15 cellular contexts compared by ENCODE assay signal in the genomic region with DNA sequence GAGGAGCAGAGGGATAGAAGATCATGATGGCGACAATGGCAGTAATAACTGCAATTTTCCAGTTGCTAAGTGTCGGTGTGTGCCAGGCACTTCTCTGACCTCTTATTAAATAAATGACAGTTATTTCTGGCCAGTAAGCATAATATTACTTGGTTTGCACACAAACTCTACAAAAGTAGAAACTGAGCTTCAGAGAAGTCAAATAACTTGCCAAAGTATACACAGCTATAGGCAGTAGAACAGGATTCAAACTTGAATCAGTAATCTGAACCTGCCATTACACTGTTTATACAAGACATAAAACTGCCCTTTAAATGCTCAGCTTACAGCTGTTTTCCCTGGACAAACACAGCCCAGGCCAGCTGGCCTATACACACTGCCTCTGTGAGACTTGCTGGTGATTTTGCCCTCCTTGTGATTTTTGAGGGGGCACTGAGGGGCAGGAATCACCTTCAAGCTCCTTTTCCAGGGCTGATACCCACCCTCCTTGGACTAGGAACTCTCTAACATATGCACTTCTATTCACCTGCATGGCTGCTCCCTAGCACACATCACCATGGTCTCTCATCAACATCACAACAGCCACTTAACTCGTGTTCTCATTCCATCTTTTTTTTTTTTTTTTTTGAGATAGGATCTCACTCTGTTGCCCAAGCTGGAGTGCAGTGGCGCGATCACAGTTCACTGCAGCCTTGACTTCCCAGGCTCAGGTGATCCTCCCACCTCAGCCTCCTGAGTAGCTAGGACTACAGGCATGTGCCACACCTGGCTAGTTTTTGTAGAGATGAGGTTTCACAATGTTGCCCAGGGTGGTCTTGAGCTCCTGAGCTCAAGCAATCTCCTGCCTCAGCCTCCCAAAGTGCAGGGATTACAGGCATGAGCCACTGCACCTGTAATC.
DNase-seq lines count a peak whose midpoint lies in the region; ATAC-seq, FAIRE-seq and TF ChIP-seq lines count a peak whose summit lies in the region.
"Had no signal": no experiment of that assay in that cellular context is flagged by ENCODE, and none has a peak within 500 bp of the region (broad histone marks: within the 10 kb centered on the region; RNA-seq: fewer than 3 reads in every experiment).

No MANE protein-coding gene starts in this region.

- TF ChIP-seq EP300 in HepG2 (IDR thresholded peaks at IDR 0.05; ENCODE audit: low read depth in 2 of 2, low read length in 2 of 2) (no peak; a peak in 1 of 4 replicates), HepG2 (CRISPR knock-in tag; IDR thresholded peaks at IDR 0.05; ENCODE audit: borderline replicate concordance) (no peak)

- no TSS peak for BruUV-seq in PC-3 (replicated peaks; lab: Mats Ljungman, UMichigan)
- no TSS peak for BruUV-seq in HepG2 (replicated peaks; lab: Mats Ljungman, UMichigan)

- TF ChIP-seq RAD21 in HepG2 (CRISPR knock-in tag; IDR thresholded peaks at IDR 0.05) = no peak

- H2AFZ ChIP-seq in PC-3 (ENCODE audit: low read length) (no peak overlapping the region), HepG2 (ENCODE audit: low read length) (no peak overlapping the region)

- H3K4me2 ChIP-seq in PC-3 (ENCODE audit: low read length) (no peak overlapping the region), HepG2 (ENCODE audit: low read depth, low read length) (peak overlapping the region; percentile 69)

- ATAC-seq in PC-3 = peak; percentile 100
- peak; percentile 90 for ATAC-seq in HepG2
- ATAC-seq in omental fat pad (ENCODE audit: low FRiP score) = no peak
- no peak for ATAC-seq in GM21528 (IDR thresholded peaks at IDR 0.05; ENCODE audit: low FRiP score, unreplicated experiment)
- ATAC-seq: psoas muscle, upper lobe of right lung had no signal

- H3K4me1 ChIP-seq in PC-3 (ENCODE audit: insufficient read depth, low read length) (peaks cover 11% of the 10 kb centered on the region; the same call in 1 of the 2 replicates), HepG2 (ENCODE audit: insufficient read depth, low read length) (peaks cover 31% of the 10 kb centered on the region)
- H3K4me1 ChIP-seq: psoas muscle, upper lobe of right lung had no signal

- intact Hi-C loops in PC-3 (cut with micrococcal nuclease) (loop anchor here (5.0 kb wide), 1 partner anchor 70 kb away; no protein-coding TSS in a partner anchor), HepG2 (cut with micrococcal nuclease; ENCODE audit: unreplicated experiment) (no loop called here)

- FAIRE-seq in HepG2 (lab: Jason Lieb, UNC) = peak; percentile 65

- H3K36me3 ChIP-seq in PC-3 (ENCODE audit: low read depth, low read length) = 0 out of 2 replicates have a peak, but pooled peaks cover 2% of the 10 kb centered on the region
- peaks cover 0 to 4% of the 10 kb centered on the region in 2 experiments; a peak in 2 of 5 replicates for H3K36me3 ChIP-seq in HepG2 (replicated peaks in 1 of 2; ENCODE audit: control insufficient read depth in 1 of 2, insufficient read depth in 2 of 2, low read length in 2 of 2)
- H3K36me3 ChIP-seq: cardiac muscle cell, upper lobe of right lung had no signal

- no peaks in the 10 kb centered on the region for H4K20me1 ChIP-seq in PC-3 (ENCODE audit: low read length)
- peaks cover 15% of the 10 kb centered on the region for H4K20me1 ChIP-seq in HepG2 (ENCODE audit: insufficient read depth, low read length)

- H3K27ac ChIP-seq in PC-3 (ENCODE audit: low read length) (no peak overlapping the region), HepG2 (ENCODE audit: extremely low read length, insufficient read depth, low read length) (peak overlapping the region; percentile 79)
- H3K27ac ChIP-seq: cardiac muscle cell, psoas muscle, SK-N-MC, upper lobe of right lung had no signal

- H3K9ac ChIP-seq in PC-3 (ENCODE audit: low read length) (no peak overlapping the region), HepG2 (ENCODE audit: insufficient read depth, low read depth, low read length) (peak overlapping the region; percentile 53)

- DNase-seq in DMS153 treated with DMSO at 0.1 percent for 48 hours (lab: John Stamatoyannopoulos, UW; ENCODE audit: unreplicated experiment) (peak; percentile 43), NCI-H146 treated with DMSO at 0.1 percent for 48 hours (lab: John Stamatoyannopoulos, UW; ENCODE audit: unreplicated experiment) (peak; percentile 87), PC-3 (peak; percentile 57), HepG2 (ENCODE audit: low spot score) (peak; percentile 74), omental fat pad (ENCODE audit: low spot score) (no peak), NCI-H446 treated with DMSO at 0.1 percent for 48 hours (lab: John Stamatoyannopoulos, UW) (no peak)
- DNase-seq in activated CD8-positive, alpha-beta memory T cell treated with anti-CD3 and anti-CD28 coated beads, Interleukin-2, amount 50 U/mL, for 48 hours = no peak
- DNase-seq: activated naive CD4-positive, alpha-beta T cell treated with anti-CD3 and anti-CD28 coated beads, Interleukin-2, amount 50 U/mL, for 16 hours; immature natural killer cell; psoas muscle; stimulated activated CD4-positive, alpha-beta T cell treated with anti-CD3 and anti-CD28 coated beads, Interleukin-1b, Interleukin-23, amount 100 ng/mL, for 48 hours; upper lobe of right lung had no signal

- 54% methylated on average over 5 of the region's 5 CpGs for whole genome bisulfite sequencing in HepG2 (ENCODE audit: low lambda C conversion rate)

- H3K9me3 ChIP-seq in PC-3 (ENCODE audit: low read length) (no peaks in the 10 kb centered on the region), HepG2 (ENCODE audit: low read length) (no peaks in the 10 kb centered on the region)
- H3K9me3 ChIP-seq: psoas muscle, upper lobe of right lung had no signal

- H3K9me2 ChIP-seq in PC-3 (replicated peaks; ENCODE audit: low read length) = no peaks in the 10 kb centered on the region

- H3K4me3 ChIP-seq in PC-3 (ENCODE audit: low read length) = no peak overlapping the region
- H3K4me3 ChIP-seq in HepG2 (replicated peaks in 1 of 3; ENCODE audit: insufficient read depth in 1 of 3, low read depth in 2 of 3, low read length in 3 of 3) = peak overlapping the region in 2 of 3 experiments; percentile 2 to 33; a peak in 2 of 6 replicates
- H3K4me3 ChIP-seq: cardiac muscle cell, psoas muscle, SK-N-MC, upper lobe of right lung had no signal

- H3F3A ChIP-seq in PC-3 (ENCODE audit: low read length, unreplicated experiment) = no peaks in the 10 kb centered on the region

- in situ Hi-C loops in HepG2 (cut with HindIII; ENCODE audit: extremely low pct_ligation_motif_present, low pct_unique_long_range_greater_than_20kb) = no loop called here

- POLR2A ChIA-PET in PC-3 (lab: Charles Lee; ENCODE audit: unreplicated experiment) = interaction anchor here (0.6 to 0.7 kb wide), 3 partner anchors 13 to 230 kb away, joined by 3 to 4 read pairs (median 3); no protein-coding TSS in a partner anchor
- POLR2A ChIA-PET in HepG2 (lab: Yijun Ruan, JAX) = interaction anchor here (1.1 kb wide), 1 partner anchor 182 kb away, joined by 4 read pairs; the partner anchor contains the start of gene PCNA

- no peak; a peak in 1 of 4 replicates for TF ChIP-seq POLR2A in HepG2 (IDR thresholded peaks at IDR 0.05; ENCODE audit: insufficient read depth in 1 of 2, low read depth in 2 of 2, low read length in 2 of 2)

- CTCF ChIA-PET in PC-3 (lab: Charles Lee) = no interaction called here
- CTCF ChIA-PET in HepG2 (lab: Yijun Ruan, JAX; ENCODE audit: low intra/inter-chr PET ratio, low total read pairs) = no interaction called here

- H3K27me3 ChIP-seq in PC-3 (ENCODE audit: low read length) (no peaks in the 10 kb centered on the region), HepG2 (ENCODE audit: control insufficient read depth in 1 of 2, insufficient read depth in 2 of 2, low read length in 2 of 2) (no peaks in the 10 kb centered on the region)
- H3K27me3 ChIP-seq: cardiac muscle cell, upper lobe of right lung had no signal

- TF ChIP-seq CTCF in PC-3 (conservative IDR thresholded peaks at IDR 0.05; ENCODE audit: low read depth, low read length) = no peak
- TF ChIP-seq CTCF in HepG2 (CRISPR knock-in tag; IDR thresholded peaks at IDR 0.05) = no peak
- TF ChIP-seq CTCF in omental fat pad (IDR thresholded peaks at IDR 0.05) = no peak

- H3K79me2 ChIP-seq in PC-3 (ENCODE audit: low read length) = peaks cover 3% of the 10 kb centered on the region; the same call in 1 of the 2 replicates
- H3K79me2 ChIP-seq in HepG2 (ENCODE audit: insufficient read depth, low read length) = peaks cover 23% of the 10 kb centered on the region

TF ChIP-seq in HepG2, 621 proteins besides CTCF, POLR2A, EP300 and RAD21 (continues in another document):
- no peak for TF ChIP-seq NFIC (IDR thresholded peaks at IDR 0.05; ENCODE audit: low read length)
- TF ChIP-seq, protein P1, sequence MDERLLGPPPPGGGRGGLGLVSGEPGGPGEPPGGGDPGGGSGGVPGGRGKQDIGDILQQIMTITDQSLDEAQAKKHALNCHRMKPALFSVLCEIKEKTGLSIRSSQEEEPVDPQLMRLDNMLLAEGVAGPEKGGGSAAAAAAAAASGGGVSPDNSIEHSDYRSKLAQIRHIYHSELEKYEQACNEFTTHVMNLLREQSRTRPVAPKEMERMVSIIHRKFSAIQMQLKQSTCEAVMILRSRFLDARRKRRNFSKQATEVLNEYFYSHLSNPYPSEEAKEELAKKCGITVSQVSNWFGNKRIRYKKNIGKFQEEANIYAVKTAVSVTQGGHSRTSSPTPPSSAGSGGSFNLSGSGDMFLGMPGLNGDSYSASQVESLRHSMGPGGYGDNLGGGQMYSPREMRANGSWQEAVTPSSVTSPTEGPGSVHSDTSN (CRISPR knock-in tag; IDR thresholded peaks at IDR 0.05) = no peak
- TF ChIP-seq MAFK (conservative IDR thresholded peaks at IDR 0.05 in 1 of 2, IDR thresholded peaks at IDR 0.05 in 1 of 2; ENCODE audit: low read length in 2 of 2) = peak in 1 of 2 experiments; percentile 20; a peak in 1 of 4 replicates
- TF ChIP-seq PPARG (CRISPR knock-in tag; conservative IDR thresholded peaks at IDR 0.05) = peak; percentile 39; the same call in 1 of the 2 replicates
- TF ChIP-seq, protein P2, sequence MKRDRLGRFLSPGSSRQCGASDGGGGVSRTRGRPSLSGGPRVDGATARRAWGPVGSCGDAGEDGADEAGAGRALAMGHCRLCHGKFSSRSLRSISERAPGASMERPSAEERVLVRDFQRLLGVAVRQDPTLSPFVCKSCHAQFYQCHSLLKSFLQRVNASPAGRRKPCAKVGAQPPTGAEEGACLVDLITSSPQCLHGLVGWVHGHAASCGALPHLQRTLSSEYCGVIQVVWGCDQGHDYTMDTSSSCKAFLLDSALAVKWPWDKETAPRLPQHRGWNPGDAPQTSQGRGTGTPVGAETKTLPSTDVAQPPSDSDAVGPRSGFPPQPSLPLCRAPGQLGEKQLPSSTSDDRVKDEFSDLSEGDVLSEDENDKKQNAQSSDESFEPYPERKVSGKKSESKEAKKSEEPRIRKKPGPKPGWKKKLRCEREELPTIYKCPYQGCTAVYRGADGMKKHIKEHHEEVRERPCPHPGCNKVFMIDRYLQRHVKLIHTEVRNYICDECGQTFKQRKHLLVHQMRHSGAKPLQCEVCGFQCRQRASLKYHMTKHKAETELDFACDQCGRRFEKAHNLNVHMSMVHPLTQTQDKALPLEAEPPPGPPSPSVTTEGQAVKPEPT (CRISPR knock-in tag; IDR thresholded peaks at IDR 0.05; ENCODE audit: low read depth) = peak; percentile 62; the same call in 1 of the 2 replicates
- TF ChIP-seq NR2F6 (IDR thresholded peaks at IDR 0.05) = no peak
- TF ChIP-seq NR2F6 (CRISPR knock-in tag; IDR thresholded peaks at IDR 0.05) = peak; percentile 56; the same call in 1 of the 2 replicates
- no peak for TF ChIP-seq ZNF333 (CRISPR knock-in tag; IDR thresholded peaks at IDR 0.05; ENCODE audit: borderline replicate concordance)

Comparison
In these comparisons a context has a peak if more than half of its experiments do, and no peak if none do; other contexts are left out.
1. DNase-seq: peak in DMS153 treated with DMSO at 0.1 percent for 48 hours (single experiment), NCI-H146 treated with DMSO at 0.1 percent for 48 hours (single experiment), PC-3 (single experiment) and HepG2 (single experiment); none in omental fat pad (single experiment), NCI-H446 treated with DMSO at 0.1 percent for 48 hours (single experiment) and activated CD8-positive, alpha-beta memory T cell treated with anti-CD3 and anti-CD28 coated beads, Interleukin-2, amount 50 U/mL, for 48 hours (single experiment).
2. ATAC-seq: peak in PC-3 (single experiment) and HepG2 (single experiment); none in omental fat pad (single experiment) and GM21528 (single experiment).